ENCODE assay signal across 8 cellular contexts in genomic region chr3:142028174-142028833, GRCh38.
A peak's percentile ranks its signal among the peaks of the same experiment; 100 is the strongest.
DNase-seq lines count a peak whose midpoint lies in the region; ATAC-seq and TF ChIP-seq lines count a peak whose summit lies in the region.

No MANE protein-coding gene starts in this region.

- DNase-seq in activated T-cell treated with anti-CD3 and anti-CD28 coated beads for 4 hours, result peak; percentile 5
- no peak for DNase-seq in activated T-cell treated with anti-CD3 and anti-CD28 coated beads, Interleukin-2, amount 50 U/mL, for 1 hour
- peak; percentile 72 for DNase-seq in HFFc6
- peak; percentile 57 for DNase-seq in NCI-H2029 (lab: John Stamatoyannopoulos, UW)
- no peak for DNase-seq in activated T-cell treated with anti-CD3 and anti-CD28 coated beads, Interleukin-2, amount 50 U/mL, for 4 hours
- peak; percentile 24 for DNase-seq in globus pallidus (ENCODE audit: low spot score)
- no peak for DNase-seq in NCI-H1092 (lab: John Stamatoyannopoulos, UW)

- H3K36me3 Mint-ChIP-seq in HFFc6 (ENCODE audit: low read depth), result no peaks in the 10 kb centered on the region
- no peaks in the 10 kb centered on the region for H3K36me3 Mint-ChIP-seq in activated T-cell treated with anti-CD3 and anti-CD28 coated beads, Interleukin-2, amount 50 U/mL, for 4 hours (ENCODE audit: insufficient read depth)

- H3K4me3 ChIP-seq in neutrophil (ENCODE audit: low read depth in 1 of 2, low read length in 1 of 2), result peak overlapping the region; percentile 41 to 47

- no peaks in the 10 kb centered on the region for H3K27me3 Mint-ChIP-seq in HFFc6 (ENCODE audit: insufficient read depth)
- H3K27me3 Mint-ChIP-seq in activated T-cell treated with anti-CD3 and anti-CD28 coated beads, Interleukin-2, amount 50 U/mL, for 4 hours (ENCODE audit: low read depth), result no peaks in the 10 kb centered on the region

- H3K4me3 Mint-ChIP-seq in HFFc6, result peak overlapping the region; percentile 87
- H3K4me3 Mint-ChIP-seq in activated T-cell treated with anti-CD3 and anti-CD28 coated beads, Interleukin-2, amount 50 U/mL, for 4 hours, result peak overlapping the region; percentile 82

- H3K36me3 ChIP-seq in neutrophil, result no peaks in the 10 kb centered on the region

- TF ChIP-seq CTCF in HFFc6 (IDR thresholded peaks at IDR 0.05), result no peak
- TF ChIP-seq CTCF in neutrophil (IDR thresholded peaks at IDR 0.05), result no peak

- H3K4me1 ChIP-seq in neutrophil (ENCODE audit: control insufficient read depth in 1 of 2, insufficient read depth in 1 of 2, low read depth in 1 of 2, low read length in 1 of 2), result peaks cover 44 to 63% of the 10 kb centered on the region in 2 experiments

- no peaks in the 10 kb centered on the region for H3K27me3 ChIP-seq in neutrophil

- H3K27ac ChIP-seq in neutrophil, result peak overlapping the region; percentile 55

- no peaks in the 10 kb centered on the region for H3K9me3 ChIP-seq in neutrophil

- ATAC-seq in activated T-cell treated with anti-CD3 and anti-CD28 coated beads, Interleukin-2, amount 50 U/mL, for 4 hours, result peak; percentile 54 to 73

- H3K27ac Mint-ChIP-seq in HFFc6, result peak overlapping the region; percentile 64; the same call in 1 of the 2 replicates

- H3K9me3 Mint-ChIP-seq in HFFc6, result no peaks in the 10 kb centered on the region
- no peaks in the 10 kb centered on the region for H3K9me3 Mint-ChIP-seq in activated T-cell treated with anti-CD3 and anti-CD28 coated beads, Interleukin-2, amount 50 U/mL, for 4 hours

- H3K4me1 Mint-ChIP-seq in HFFc6 (ENCODE audit: low read depth), result peaks cover 39% of the 10 kb centered on the region
- peaks cover 20% of the 10 kb centered on the region for H3K4me1 Mint-ChIP-seq in activated T-cell treated with anti-CD3 and anti-CD28 coated beads, Interleukin-2, amount 50 U/mL, for 4 hours (ENCODE audit: low read depth)

Comparison
In these comparisons a context has a peak if more than half of its experiments do, and no peak if none do; other contexts are left out.
1. DNase-seq: peak in activated T-cell treated with anti-CD3 and anti-CD28 coated beads for 4 hours (single experiment), HFFc6 (single experiment), NCI-H2029 (single experiment) and globus pallidus (single experiment); none in activated T-cell treated with anti-CD3 and anti-CD28 coated beads, Interleukin-2, amount 50 U/mL, for 1 hour (single experiment), activated T-cell treated with anti-CD3 and anti-CD28 coated beads, Interleukin-2, amount 50 U/mL, for 4 hours (single experiment) and NCI-H1092 (single experiment).